In the genomic region with DNA sequence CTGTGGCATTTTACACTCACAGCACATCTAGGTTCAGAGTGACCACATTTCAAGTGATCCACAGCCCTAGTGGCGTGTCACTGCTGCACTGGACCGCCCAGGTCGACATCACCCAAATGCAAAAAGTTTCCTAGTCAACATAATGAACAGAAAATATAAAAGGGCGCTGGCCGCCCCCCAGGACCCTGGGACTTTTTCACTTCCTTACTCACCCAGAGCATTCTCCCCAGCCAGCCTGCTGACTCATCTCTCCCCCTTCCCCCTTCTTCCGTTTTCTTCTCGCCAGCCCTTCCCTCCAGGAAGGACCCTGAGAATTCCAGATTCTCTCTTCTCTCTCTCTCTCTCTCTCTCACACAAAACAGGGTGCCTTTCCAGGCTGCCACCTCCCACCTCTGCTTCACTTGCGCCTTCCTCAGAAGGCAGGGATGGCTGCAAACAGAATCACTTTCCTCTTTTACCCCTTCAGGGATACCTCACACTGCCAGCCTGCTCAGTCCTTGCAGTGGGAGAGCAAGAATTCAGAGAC, we compare ENCODE assay signal across 1 cellular context.
TF ChIP-seq lines count a peak whose summit lies in the region.

No MANE protein-coding gene starts in this region.

TF ChIP-seq in HCT116, 20 proteins besides CTCF, POLR2A, EP300 and RAD21:
- no peak for TF ChIP-seq SP1 (IDR thresholded peaks at IDR 0.05; ENCODE audit: low read depth)
- TF ChIP-seq, protein P1, sequence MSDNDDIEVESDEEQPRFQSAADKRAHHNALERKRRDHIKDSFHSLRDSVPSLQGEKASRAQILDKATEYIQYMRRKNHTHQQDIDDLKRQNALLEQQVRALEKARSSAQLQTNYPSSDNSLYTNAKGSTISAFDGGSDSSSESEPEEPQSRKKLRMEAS (IDR thresholded peaks at IDR 0.05), result no peak
- TF ChIP-seq FOSL1 (IDR thresholded peaks at IDR 0.05; ENCODE audit: low read depth), result no peak; the same call in 1 of the 2 replicates
- no peak for TF ChIP-seq CBX3 (IDR thresholded peaks at IDR 0.05; ENCODE audit: low read depth)
- no peak for TF ChIP-seq SRF (IDR thresholded peaks at IDR 0.05; ENCODE audit: low read depth)
- peak; percentile 30; the same call in 1 of the 2 replicates for TF ChIP-seq JUND (IDR thresholded peaks at IDR 0.05)
- TF ChIP-seq, protein P2, sequence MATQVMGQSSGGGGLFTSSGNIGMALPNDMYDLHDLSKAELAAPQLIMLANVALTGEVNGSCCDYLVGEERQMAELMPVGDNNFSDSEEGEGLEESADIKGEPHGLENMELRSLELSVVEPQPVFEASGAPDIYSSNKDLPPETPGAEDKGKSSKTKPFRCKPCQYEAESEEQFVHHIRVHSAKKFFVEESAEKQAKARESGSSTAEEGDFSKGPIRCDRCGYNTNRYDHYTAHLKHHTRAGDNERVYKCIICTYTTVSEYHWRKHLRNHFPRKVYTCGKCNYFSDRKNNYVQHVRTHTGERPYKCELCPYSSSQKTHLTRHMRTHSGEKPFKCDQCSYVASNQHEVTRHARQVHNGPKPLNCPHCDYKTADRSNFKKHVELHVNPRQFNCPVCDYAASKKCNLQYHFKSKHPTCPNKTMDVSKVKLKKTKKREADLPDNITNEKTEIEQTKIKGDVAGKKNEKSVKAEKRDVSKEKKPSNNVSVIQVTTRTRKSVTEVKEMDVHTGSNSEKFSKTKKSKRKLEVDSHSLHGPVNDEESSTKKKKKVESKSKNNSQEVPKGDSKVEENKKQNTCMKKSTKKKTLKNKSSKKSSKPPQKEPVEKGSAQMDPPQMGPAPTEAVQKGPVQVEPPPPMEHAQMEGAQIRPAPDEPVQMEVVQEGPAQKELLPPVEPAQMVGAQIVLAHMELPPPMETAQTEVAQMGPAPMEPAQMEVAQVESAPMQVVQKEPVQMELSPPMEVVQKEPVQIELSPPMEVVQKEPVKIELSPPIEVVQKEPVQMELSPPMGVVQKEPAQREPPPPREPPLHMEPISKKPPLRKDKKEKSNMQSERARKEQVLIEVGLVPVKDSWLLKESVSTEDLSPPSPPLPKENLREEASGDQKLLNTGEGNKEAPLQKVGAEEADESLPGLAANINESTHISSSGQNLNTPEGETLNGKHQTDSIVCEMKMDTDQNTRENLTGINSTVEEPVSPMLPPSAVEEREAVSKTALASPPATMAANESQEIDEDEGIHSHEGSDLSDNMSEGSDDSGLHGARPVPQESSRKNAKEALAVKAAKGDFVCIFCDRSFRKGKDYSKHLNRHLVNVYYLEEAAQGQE (IDR thresholded peaks at IDR 0.05; ENCODE audit: low read depth), result no peak
